17 cellular contexts compared by ENCODE assay signal in the genomic region with DNA sequence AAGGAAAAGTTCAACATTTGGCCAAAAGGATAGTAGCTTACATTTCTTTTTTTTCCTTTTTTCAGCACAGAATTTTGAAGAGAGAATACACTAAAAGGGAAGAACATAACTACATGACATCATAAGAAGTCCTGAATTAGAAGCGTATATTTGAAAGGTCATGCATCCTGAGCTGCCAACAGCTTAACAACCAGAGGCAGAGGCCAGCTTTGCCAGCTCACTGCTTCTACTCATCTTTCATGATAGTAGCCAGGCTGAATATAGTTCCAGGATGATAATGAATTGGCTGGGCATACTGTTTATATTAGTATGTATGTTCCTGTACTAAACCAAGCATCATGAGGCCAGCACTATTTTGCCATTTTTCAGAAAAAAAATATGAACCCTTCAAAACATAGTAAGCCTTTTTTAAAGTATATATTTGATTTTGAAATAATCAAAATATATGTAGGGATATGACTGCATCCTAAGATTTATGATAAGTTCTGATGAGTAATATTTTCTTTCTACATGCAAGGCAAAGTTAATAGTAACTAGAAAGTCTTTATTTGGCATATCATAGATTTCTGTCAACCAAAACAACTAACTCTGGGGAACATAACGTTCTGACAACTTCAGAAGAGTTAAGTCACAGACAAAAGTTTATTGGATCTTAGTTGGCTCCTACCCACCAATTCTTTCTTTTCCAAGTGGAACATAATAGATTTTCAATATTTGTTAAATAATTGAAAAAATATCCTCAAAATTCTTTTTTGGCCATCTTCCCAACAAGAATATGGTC.
DNase-seq lines count a peak whose midpoint lies in the region; ATAC-seq and TF ChIP-seq lines count a peak whose summit lies in the region.
"Had no signal": no experiment of that assay in that cellular context is flagged by ENCODE, and none has a peak within 500 bp of the region (broad histone marks: within the 10 kb centered on the region; RNA-seq: fewer than 3 reads in every experiment).

No MANE protein-coding gene starts in this region.

- no peaks in the 10 kb centered on the region for H3K9me3 Mint-ChIP-seq in activated T-helper 2 cell treated with anti-CD3 and anti-CD28 coated beads, Interferon-gamma antibody, Interleukin-2, Interleukin-4, amounts not matched to agents 10 μg/mL and 5 μg/mL and 100 μg/mL, durations not matched to agents 14 hours and 24 hours and 36 hours
- H3K9me3 Mint-ChIP-seq: activated naive CD8-positive, alpha-beta T cell treated with anti-CD3 and anti-CD28 coated beads, Interleukin-2, amount 10 ng/mL, durations not matched to agents 7 days and 5 days; nephron had no signal

- no peaks in the 10 kb centered on the region for H3K27me3 ChIP-seq in left lung
- H3K27me3 ChIP-seq: upper lobe of left lung had no signal

- H3K27ac ChIP-seq in left lung = no peak overlapping the region
- H3K27ac ChIP-seq: upper lobe of left lung had no signal

- H3K36me3 Mint-ChIP-seq in activated T-helper 2 cell treated with anti-CD3 and anti-CD28 coated beads, Interferon-gamma antibody, Interleukin-2, Interleukin-4, amounts not matched to agents 10 μg/mL and 5 μg/mL and 100 μg/mL, durations not matched to agents 14 hours and 24 hours and 36 hours (ENCODE audit: low read depth) = no peaks in the 10 kb centered on the region

- intact Hi-C loops in Right ventricle myocardium inferior (cut with DNase I) (no loop called here), cardiac septum (cut with DNase I) (no loop called here), left lung (cut with DNase I) (no loop called here)
- intact Hi-C loops in activated T-helper 2 cell treated with anti-CD3 and anti-CD28 coated beads, Interferon-gamma antibody, Interleukin-2, Interleukin-4, amounts not matched to agents 10 μg/mL and 5 μg/mL and 100 μg/mL, durations not matched to agents 14 hours and 24 hours and 36 hours (cut with micrococcal nuclease) = no loop called here

- peak; percentile 81 for ATAC-seq in Right ventricle myocardium inferior
- no peak for ATAC-seq in left lung
- ATAC-seq in HG02973 (IDR thresholded peaks at IDR 0.05; ENCODE audit: unreplicated experiment) = no peak
- ATAC-seq in GM18873 (IDR thresholded peaks at IDR 0.05; ENCODE audit: low FRiP score, unreplicated experiment) = no peak
- ATAC-seq: K562 had no signal

- H3K27me3 Mint-ChIP-seq in activated T-helper 2 cell treated with anti-CD3 and anti-CD28 coated beads, Interferon-gamma antibody, Interleukin-2, Interleukin-4, amounts not matched to agents 10 μg/mL and 5 μg/mL and 100 μg/mL, durations not matched to agents 14 hours and 24 hours and 36 hours (ENCODE audit: low read depth) = no peaks in the 10 kb centered on the region
- H3K27me3 Mint-ChIP-seq: activated naive CD8-positive, alpha-beta T cell treated with anti-CD3 and anti-CD28 coated beads, Interleukin-2, amount 10 ng/mL, durations not matched to agents 7 days and 5 days had no signal

- TF ChIP-seq CTCF in choroid plexus epithelial cell (conservative IDR thresholded peaks at IDR 0.05; ENCODE audit: low read depth, low read length) (no peak), left lung (IDR thresholded peaks at IDR 0.05) (no peak)

- peaks cover 3% of the 10 kb centered on the region for H3K4me1 Mint-ChIP-seq in activated T-helper 2 cell treated with anti-CD3 and anti-CD28 coated beads, Interferon-gamma antibody, Interleukin-2, Interleukin-4, amounts not matched to agents 10 μg/mL and 5 μg/mL and 100 μg/mL, durations not matched to agents 14 hours and 24 hours and 36 hours (ENCODE audit: low read depth)

- no peaks in the 10 kb centered on the region for H3K4me1 ChIP-seq in left lung

- H3K4me3 Mint-ChIP-seq in activated T-helper 2 cell treated with anti-CD3 and anti-CD28 coated beads, Interferon-gamma antibody, Interleukin-2, Interleukin-4, amounts not matched to agents 10 μg/mL and 5 μg/mL and 100 μg/mL, durations not matched to agents 14 hours and 24 hours and 36 hours (ENCODE audit: low read depth) = no peak overlapping the region
- H3K4me3 Mint-ChIP-seq: activated naive CD8-positive, alpha-beta T cell treated with anti-CD3 and anti-CD28 coated beads, Interleukin-2, amount 10 ng/mL, durations not matched to agents 7 days and 5 days; nephron had no signal

- no peaks in the 10 kb centered on the region for H3K36me3 ChIP-seq in left lung
- H3K36me3 ChIP-seq: upper lobe of left lung had no signal

- no peak overlapping the region for H3K27ac Mint-ChIP-seq in activated T-helper 2 cell treated with anti-CD3 and anti-CD28 coated beads, Interferon-gamma antibody, Interleukin-2, Interleukin-4, amounts not matched to agents 10 μg/mL and 5 μg/mL and 100 μg/mL, durations not matched to agents 14 hours and 24 hours and 36 hours
- H3K27ac Mint-ChIP-seq: activated naive CD8-positive, alpha-beta T cell treated with anti-CD3 and anti-CD28 coated beads, Interleukin-2, amount 10 ng/mL, durations not matched to agents 7 days and 5 days had no signal

- H3K4me3 ChIP-seq in choroid plexus epithelial cell (ENCODE audit: low read depth, low read length) (no peak overlapping the region), left lung (no peak overlapping the region)
- H3K4me3 ChIP-seq: K562, upper lobe of left lung had no signal

- H3K9me3 ChIP-seq in left lung = no peaks in the 10 kb centered on the region
- H3K9me3 ChIP-seq: upper lobe of left lung had no signal

- DNase-seq in Right ventricle myocardium inferior (ENCODE audit: missing footprints) = no peak
- no peak for DNase-seq in cardiac septum (ENCODE audit: low spot score)
- DNase-seq in choroid plexus epithelial cell (ENCODE audit: low read depth) = peak; percentile 42
- DNase-seq in myocyte (ENCODE audit: low read depth) = peak; percentile 16
- DNase-seq in activated T-helper 2 cell treated with anti-CD3 and anti-CD28 coated beads, Interferon-gamma antibody, Interleukin-2, Interleukin-4, amounts not matched to agents 10 μg/mL and 5 μg/mL and 100 μg/mL, durations not matched to agents 14 hours and 24 hours and 36 hours (ENCODE audit: low spot score) = no peak
- DNase-seq in left lung = no peak
- DNase-seq: activated CD4-positive, CD25-positive, alpha-beta regulatory T cell; activated CD8-positive, alpha-beta memory T cell treated with anti-CD3 and anti-CD28 coated beads, Interleukin-2, amount 50 U/mL, for 48 hours; activated naive CD8-positive, alpha-beta T cell treated with anti-CD3 and anti-CD28 coated beads, Interleukin-2, amount 10 ng/mL, durations not matched to agents 7 days and 5 days; glutamatergic neuron; left colon; NCI-H187; upper lobe of left lung had no signal

Comparison
In these comparisons a context has a peak if more than half of its experiments do, and no peak if none do; other contexts are left out.
1. DNase-seq: peak in choroid plexus epithelial cell (single experiment) and myocyte (single experiment); none in Right ventricle myocardium inferior (single experiment), cardiac septum (single experiment), activated T-helper 2 cell treated with anti-CD3 and anti-CD28 coated beads, Interferon-gamma antibody, Interleukin-2, Interleukin-4, amounts not matched to agents 10 μg/mL and 5 μg/mL and 100 μg/mL, durations not matched to agents 14 hours and 24 hours and 36 hours (single experiment) and left lung (0 of 2).